ENCODE assay signal across 26 cellular contexts in the genomic region with DNA sequence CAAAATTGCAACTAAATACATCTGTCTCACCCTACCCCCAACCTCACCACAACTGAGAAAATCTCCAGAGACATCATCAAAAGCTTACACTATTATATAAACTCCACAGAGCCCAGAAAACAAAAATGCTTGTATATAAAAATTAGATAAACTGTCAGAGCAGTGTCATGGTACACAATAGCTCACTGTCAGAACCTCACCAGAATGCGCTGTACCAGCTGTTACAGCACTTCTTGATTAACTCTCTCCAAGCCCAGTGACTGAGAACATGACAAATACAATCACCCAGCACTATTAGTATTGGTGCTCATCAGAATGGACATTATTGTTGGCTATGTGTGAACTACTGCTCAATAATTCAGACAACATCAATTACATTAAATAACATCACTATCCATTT.
DNase-seq lines count a peak whose midpoint lies in the region; ATAC-seq lines count a peak whose summit lies in the region.
"Had no signal": no experiment of that assay in that cellular context is flagged by ENCODE, and none has a peak within 500 bp of the region (broad histone marks: within the 10 kb centered on the region; RNA-seq: fewer than 3 reads in every experiment).

No MANE protein-coding gene starts in this region.

- peaks cover 5% of the 10 kb centered on the region for H3K36me3 ChIP-seq in endocrine pancreas (ENCODE audit: control insufficient read depth, insufficient read depth, low read length)

- H3K27me3 ChIP-seq in endocrine pancreas (ENCODE audit: control insufficient read depth, insufficient read depth, low read length): no peaks in the 10 kb centered on the region
- H3K27me3 ChIP-seq: BLaER1 treated with 17β-estradiol and CSF1 and Interleukin-3, amounts not matched to agents 10 nM and 100 nM had no signal

- peaks cover 17% of the 10 kb centered on the region for H3K4me1 ChIP-seq in endocrine pancreas (ENCODE audit: control insufficient read depth, insufficient read depth, low read length)
- H3K4me1 ChIP-seq: psoas muscle had no signal

- no peak for ATAC-seq in GM18517 (IDR thresholded peaks at IDR 0.05; ENCODE audit: unreplicated experiment)
- no peak for ATAC-seq in HG02970 (IDR thresholded peaks at IDR 0.05; ENCODE audit: low FRiP score, unreplicated experiment)
- ATAC-seq: activated T-cell treated with anti-CD3 and anti-CD28 coated beads, Interleukin-2, amount 50 U/mL, for 4 hours; K562; left ventricle myocardium superior; psoas muscle; stimulated activated memory B cell treated with anti-CD40 and anti-IgM and Interleukin-4, amounts not matched to agents 10 μg/mL and 1 μg/mL and 100 μg/mL, for 72 hours; T-cell had no signal

- H3K9ac ChIP-seq in endocrine pancreas (ENCODE audit: control insufficient read depth, insufficient read depth, low read length): no peak overlapping the region
- H3K9ac ChIP-seq: BLaER1 treated with 17β-estradiol and CSF1 and Interleukin-3, amounts not matched to agents 10 nM and 100 nM had no signal

- H3K4me3 ChIP-seq in endocrine pancreas (ENCODE audit: control insufficient read depth, insufficient read depth, low read length): peak overlapping the region; percentile 66
- H3K4me3 ChIP-seq: BLaER1 treated with 17β-estradiol and CSF1 and Interleukin-3, amounts not matched to agents 10 nM and 100 nM; K562; psoas muscle had no signal

- H3K9me3 ChIP-seq in endocrine pancreas (ENCODE audit: control insufficient read depth, low read length): no peaks in the 10 kb centered on the region
- H3K9me3 ChIP-seq: psoas muscle had no signal

- DNase-seq in NCI-H2227 treated with DMSO at 0.1 percent for 48 hours (lab: John Stamatoyannopoulos, UW) (peak; percentile 2), NCI-H2227 (lab: John Stamatoyannopoulos, UW; ENCODE audit: unreplicated experiment) (no peak), NCI-H446 (lab: John Stamatoyannopoulos, UW) (peak; percentile 100), putamen (ENCODE audit: low spot score) (peak; percentile 24), hepatic stellate cell (ENCODE audit: low spot score) (no peak)
- DNase-seq: ACHN; activated naive CD4-positive, alpha-beta T cell treated with Interleukin-2 at 50 U/mL for 16 hours; activated T-cell treated with anti-CD3 and anti-CD28 coated beads, Interleukin-2, amount 50 U/mL, for 4 hours; Calu3; dermis blood vessel endothelial cell; GDM1; immature natural killer cell; left ventricle myocardium superior; NCI-H187; NCI-H510A treated with DMSO at 0.1 percent for 48 hours; OCI-M1; psoas muscle; small intestine; stimulated activated CD4-positive, alpha-beta T cell treated with anti-CD3 and anti-CD28 coated beads, Interleukin-2, amount 100 ng/mL, for 24 hours; T-cell had no signal

Comparison
In these comparisons a context has a peak if more than half of its experiments do, and no peak if none do; other contexts are left out.
1. DNase-seq: peak in NCI-H2227 treated with DMSO at 0.1 percent for 48 hours (single experiment), NCI-H446 (2 of 2) and putamen (single experiment); none in NCI-H2227 (single experiment) and hepatic stellate cell (single experiment).